1 cellular context compared by ENCODE assay signal in the genomic region with DNA sequence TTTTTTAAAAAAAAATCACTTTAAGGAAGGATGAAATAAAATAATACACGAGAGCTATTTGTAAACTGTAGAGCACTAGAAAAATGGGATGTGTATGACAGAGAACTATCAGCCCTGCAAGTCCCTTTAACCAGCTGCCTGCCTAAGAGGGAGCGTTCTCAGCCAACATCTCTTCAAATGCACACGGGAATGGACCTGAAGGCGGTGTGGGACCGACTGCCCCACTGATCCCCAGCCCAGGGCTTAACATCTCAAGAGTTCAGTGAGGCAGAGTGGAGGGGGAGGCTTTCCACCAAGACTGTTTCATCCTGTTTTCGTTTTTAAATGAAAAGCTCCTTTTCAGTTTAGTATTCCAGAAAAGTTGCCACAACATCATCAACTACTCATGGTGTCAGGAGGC.
TF ChIP-seq lines count a peak whose summit lies in the region.

No MANE protein-coding gene starts in this region.

TF ChIP-seq in GM12878, 131 proteins besides CTCF, POLR2A, EP300 and RAD21:
- TF ChIP-seq NBN (IDR thresholded peaks at IDR 0.05) (no peak), RB1 (IDR thresholded peaks at IDR 0.05; ENCODE audit: borderline replicate concordance) (no peak), FOXM1 (IDR thresholded peaks at IDR 0.05; ENCODE audit: low read depth, low read length) (no peak), RFX5 (IDR thresholded peaks at IDR 0.05; ENCODE audit: low read depth, low read length) (no peak), TCF3 (IDR thresholded peaks at IDR 0.05; ENCODE audit: borderline replicate concordance, insufficient read depth, low read depth, low read length) (no peak), ZSCAN29 (IDR thresholded peaks at IDR 0.05) (no peak), SIN3A (IDR thresholded peaks at IDR 0.05; ENCODE audit: low read depth, low read length) (no peak), POLR2AphosphoS2 (IDR thresholded peaks at IDR 0.05; ENCODE audit: low read depth, low read length) (no peak), SUZ12 (IDR thresholded peaks at IDR 0.05; ENCODE audit: unreplicated experiment) (no peak), SMAD5 (IDR thresholded peaks at IDR 0.05; ENCODE audit: low read depth) (no peak), HDAC6 (IDR thresholded peaks at IDR 0.05; ENCODE audit: unreplicated experiment) (no peak), KLF5 (IDR thresholded peaks at IDR 0.05; ENCODE audit: partially characterized antibody) (no peak), RUNX3 (IDR thresholded peaks at IDR 0.05; ENCODE audit: low read length) (no peak), RELA (IDR thresholded peaks at IDR 0.05; ENCODE audit: borderline replicate concordance, partially characterized antibody) (no peak), CEBPB (IDR thresholded peaks at IDR 0.05; ENCODE audit: borderline replicate concordance in 1 of 2, low read depth in 2 of 2, low read length in 2 of 2) (no peak), CBX5 (IDR thresholded peaks at IDR 0.05; ENCODE audit: low read depth) (no peak), MEF2A (IDR thresholded peaks at IDR 0.05; ENCODE audit: insufficient read depth, low read depth, low read length) (no peak), MYB (IDR thresholded peaks at IDR 0.05; ENCODE audit: borderline replicate concordance, low read depth, low read length) (no peak)
- TF ChIP-seq, protein P1, sequence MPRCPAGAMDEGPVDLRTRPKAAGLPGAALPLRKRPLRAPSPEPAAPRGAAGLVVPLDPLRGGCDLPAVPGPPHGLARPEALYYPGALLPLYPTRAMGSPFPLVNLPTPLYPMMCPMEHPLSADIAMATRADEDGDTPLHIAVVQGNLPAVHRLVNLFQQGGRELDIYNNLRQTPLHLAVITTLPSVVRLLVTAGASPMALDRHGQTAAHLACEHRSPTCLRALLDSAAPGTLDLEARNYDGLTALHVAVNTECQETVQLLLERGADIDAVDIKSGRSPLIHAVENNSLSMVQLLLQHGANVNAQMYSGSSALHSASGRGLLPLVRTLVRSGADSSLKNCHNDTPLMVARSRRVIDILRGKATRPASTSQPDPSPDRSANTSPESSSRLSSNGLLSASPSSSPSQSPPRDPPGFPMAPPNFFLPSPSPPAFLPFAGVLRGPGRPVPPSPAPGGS (IDR thresholded peaks at IDR 0.05; ENCODE audit: borderline replicate concordance, insufficient read depth, low read depth, low read length, poor library complexity, severe bottlenecking) = no peak
- TF ChIP-seq, protein P2, sequence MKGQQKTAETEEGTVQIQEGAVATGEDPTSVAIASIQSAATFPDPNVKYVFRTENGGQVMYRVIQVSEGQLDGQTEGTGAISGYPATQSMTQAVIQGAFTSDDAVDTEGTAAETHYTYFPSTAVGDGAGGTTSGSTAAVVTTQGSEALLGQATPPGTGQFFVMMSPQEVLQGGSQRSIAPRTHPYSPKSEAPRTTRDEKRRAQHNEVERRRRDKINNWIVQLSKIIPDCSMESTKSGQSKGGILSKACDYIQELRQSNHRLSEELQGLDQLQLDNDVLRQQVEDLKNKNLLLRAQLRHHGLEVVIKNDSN (IDR thresholded peaks at IDR 0.05; ENCODE audit: borderline replicate concordance, extremely low read length, insufficient read depth, low read depth, low read length) = no peak
